In the genomic region with DNA sequence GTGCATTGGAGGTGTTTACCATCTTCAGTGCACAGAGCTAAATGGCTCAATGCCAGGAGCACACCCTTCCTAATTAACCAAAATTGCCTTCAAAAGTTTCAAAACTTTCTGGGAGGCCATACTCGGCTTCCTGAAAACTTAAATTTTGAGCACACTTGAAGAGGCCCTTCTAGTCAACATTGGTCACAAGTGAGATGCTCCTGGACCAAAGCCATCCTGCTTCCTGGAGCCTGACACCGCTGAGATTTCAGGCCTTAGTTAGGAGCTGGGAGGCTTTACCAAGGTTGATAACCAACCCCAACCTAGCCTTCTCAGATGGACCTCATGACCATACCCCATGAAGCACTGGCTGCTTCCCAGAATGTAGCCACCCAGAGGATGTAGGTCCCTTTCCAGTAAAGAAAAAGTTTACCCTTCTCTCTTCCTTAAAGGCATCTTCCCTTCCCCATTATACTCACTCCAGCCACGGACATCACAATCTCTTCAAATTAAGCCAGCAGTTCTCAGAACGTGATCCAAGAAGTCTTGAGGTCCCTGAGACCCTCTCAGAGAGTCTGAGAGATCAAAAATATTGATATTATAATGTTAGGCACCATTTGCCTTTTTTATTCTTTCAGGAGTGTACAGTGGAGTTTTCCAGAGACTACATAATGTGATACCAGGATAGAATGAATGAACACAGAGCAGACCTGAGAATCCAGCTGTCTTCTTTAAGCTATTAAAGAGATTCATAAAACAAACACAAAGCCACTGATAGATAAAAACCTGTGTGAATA, we compare ENCODE assay signal across 20 cellular contexts. TPM values are rescaled to one million over a fixed set of nuclear protein-coding genes. Genes with fewer than 3 reads are reported as not detected.
A peak's percentile ranks its signal among the peaks of the same experiment; 100 is the strongest.
DNase-seq lines count a peak whose midpoint lies in the region; FAIRE-seq and TF ChIP-seq lines count a peak whose summit lies in the region.
"Had no signal": no experiment of that assay in that cellular context is flagged by ENCODE, and none has a peak within 500 bp of the region (broad histone marks: within the 10 kb centered on the region; RNA-seq: fewer than 3 reads in every experiment).

No MANE protein-coding gene starts in this region.

- H3K4me3 Mint-ChIP-seq in progenitor cell of endocrine pancreas (ENCODE audit: low read depth), result no peak overlapping the region
- H3K4me3 Mint-ChIP-seq: CD4-positive, alpha-beta T cell; HFFc6 had no signal

- intact Hi-C loops in cardiac septum (cut with DNase I), result no loop called here

- H2AFZ ChIP-seq in keratinocyte (ENCODE audit: control insufficient read depth, low read length) (no peak overlapping the region), MM.1S (ENCODE audit: low read length) (no peak overlapping the region)

- peaks cover 14% of the 10 kb centered on the region for H3K9me3 Mint-ChIP-seq in progenitor cell of endocrine pancreas (ENCODE audit: low read depth)
- H3K9me3 Mint-ChIP-seq: CD4-positive, alpha-beta T cell had no signal

- H3K4me3 ChIP-seq in cardiac muscle cell, result no peak overlapping the region
- H3K4me3 ChIP-seq in keratinocyte (ENCODE audit: control insufficient read depth in 2 of 3, extremely low read depth in 1 of 3, insufficient read depth in 2 of 3, low read depth in 1 of 3, low read length in 3 of 3), result no peak overlapping the region
- no peak overlapping the region for H3K4me3 ChIP-seq in effector memory CD4-positive, alpha-beta T cell (ENCODE audit: insufficient read depth, low read depth, low read length, poor library complexity, severe bottlenecking)
- H3K4me3 ChIP-seq in MM.1S (ENCODE audit: low read length), result no peak overlapping the region
- H3K4me3 ChIP-seq: A549 had no signal

- H3K27me3 ChIP-seq in cardiac muscle cell (no peaks in the 10 kb centered on the region), keratinocyte (ENCODE audit: control insufficient read depth, extremely low read depth, insufficient read depth, low read length) (no peaks in the 10 kb centered on the region), MM.1S (replicated peaks; ENCODE audit: insufficient read depth, low read length) (no peaks in the 10 kb centered on the region)
- no peaks in the 10 kb centered on the region for H3K27me3 ChIP-seq in effector memory CD4-positive, alpha-beta T cell (replicated peaks; ENCODE audit: control insufficient read depth, insufficient read depth, low read length, poor library complexity, severe bottlenecking)

- H3K36me3 ChIP-seq in cardiac muscle cell (no peaks in the 10 kb centered on the region), keratinocyte (ENCODE audit: control insufficient read depth in 2 of 2, extremely low read depth in 1 of 2, insufficient read depth in 2 of 2, low read length in 2 of 2) (no peaks in the 10 kb centered on the region), MM.1S (replicated peaks; ENCODE audit: insufficient read depth, low read length) (no peaks in the 10 kb centered on the region)
- H3K36me3 ChIP-seq in effector memory CD4-positive, alpha-beta T cell (ENCODE audit: control insufficient read depth, insufficient read depth, low read length), result no peaks in the 10 kb centered on the region

- H3K9ac ChIP-seq in keratinocyte (ENCODE audit: control insufficient read depth, extremely low read depth, insufficient read depth, low read length), result no peak overlapping the region
- H3K9ac ChIP-seq in MM.1S (ENCODE audit: low read length), result no peak overlapping the region

- H3K4me1 ChIP-seq in cardiac muscle cell (ENCODE audit: low read depth) (peaks cover 10% of the 10 kb centered on the region), keratinocyte (ENCODE audit: control insufficient read depth, extremely low read depth, insufficient read depth, low read length) (no peaks in the 10 kb centered on the region), MM.1S (ENCODE audit: low read length) (no peaks in the 10 kb centered on the region)
- H3K4me1 ChIP-seq in effector memory CD4-positive, alpha-beta T cell (ENCODE audit: control insufficient read depth, insufficient read depth, low read length, poor library complexity, severe bottlenecking), result no peaks in the 10 kb centered on the region

- no peaks in the 10 kb centered on the region for H3K27me3 Mint-ChIP-seq in progenitor cell of endocrine pancreas
- H3K27me3 Mint-ChIP-seq: CD4-positive, alpha-beta T cell had no signal

- dilution Hi-C loops in keratinocyte (cut with MboI; ENCODE audit: extremely low pct_ligation_motif_present, low sequenced_read_pairs), result no loop called here

- H3K27ac ChIP-seq in cardiac muscle cell (peak overlapping the region; percentile 1), keratinocyte (ENCODE audit: control insufficient read depth, insufficient read depth, low read length) (no peak overlapping the region), MM.1S (ENCODE audit: low read length) (no peak overlapping the region)
- no peak overlapping the region for H3K27ac ChIP-seq in effector memory CD4-positive, alpha-beta T cell (ENCODE audit: insufficient read depth, low read length, poor library complexity, severe bottlenecking)
- H3K27ac ChIP-seq: 22Rv1, C4-2B had no signal

- no peak for TF ChIP-seq CTCF in cardiac muscle cell (IDR thresholded peaks at IDR 0.05; ENCODE audit: low read depth, low read length)
- no peak for TF ChIP-seq CTCF in keratinocyte (optimal IDR thresholded peaks at IDR 0.05 in 1 of 3, IDR thresholded peaks at IDR 0.05 in 1 of 3, conservative IDR thresholded peaks at IDR 0.05 in 1 of 3; ENCODE audit: extremely low read depth in 1 of 3, insufficient read depth in 2 of 3, low read length in 3 of 3)
- TF ChIP-seq CTCF in progenitor cell of endocrine pancreas (IDR thresholded peaks at IDR 0.05; ENCODE audit: unreplicated experiment), result no peak
- no peak for TF ChIP-seq CTCF in MM.1S (IDR thresholded peaks at IDR 0.05; ENCODE audit: low read length)

- DNase-seq in cardiac muscle cell (ENCODE audit: low read depth in 1 of 2, low spot score in 1 of 2) (no peak), cardiac septum (ENCODE audit: low spot score) (no peak), keratinocyte (ENCODE audit: low read depth, low spot score) (no peak), progenitor cell of endocrine pancreas (ENCODE audit: low spot score, unreplicated experiment) (no peak), NCI-H345 treated with DMSO at 0.1 percent for 48 hours (lab: John Stamatoyannopoulos, UW; ENCODE audit: unreplicated experiment) (no peak), MM.1S (no peak)
- DNase-seq in effector memory CD4-positive, alpha-beta T cell, result no peak
- DNase-seq: AML-193; Caco-2; CD4-positive, alpha-beta T cell; GOT3; H7; HFFc6 had no signal

- FAIRE-seq in keratinocyte (lab: Jason Lieb, UNC), result peak; percentile 13
- FAIRE-seq: D721Med, G401.6, GM12891, HTR-8/SVneo had no signal

- H3K4me2 ChIP-seq in keratinocyte (ENCODE audit: control insufficient read depth, extremely low read depth, insufficient read depth, low read depth, low read length) (no peak overlapping the region), MM.1S (ENCODE audit: low read depth, low read length) (no peak overlapping the region)
- H3K4me2 ChIP-seq: A549 had no signal

- H3K27ac Mint-ChIP-seq in progenitor cell of endocrine pancreas, result peak overlapping the region; percentile 89
- H3K27ac Mint-ChIP-seq: CD4-positive, alpha-beta T cell; HFFc6 had no signal

- H3K9me2 ChIP-seq in MM.1S (replicated peaks; ENCODE audit: insufficient read depth, low read length), result no peaks in the 10 kb centered on the region

- H4K20me1 ChIP-seq in keratinocyte (ENCODE audit: control insufficient read depth, extremely low read depth, insufficient read depth, low read length), result no peaks in the 10 kb centered on the region
- no peaks in the 10 kb centered on the region for H4K20me1 ChIP-seq in MM.1S (ENCODE audit: insufficient read depth, low read length)

- H3K9me1 ChIP-seq in keratinocyte (ENCODE audit: control insufficient read depth, extremely low read depth, insufficient read depth, low read length), result no peaks in the 10 kb centered on the region

- no peaks in the 10 kb centered on the region for H3F3A ChIP-seq in MM.1S (ENCODE audit: insufficient read depth, low read length)

- H3K36me3 Mint-ChIP-seq in progenitor cell of endocrine pancreas (ENCODE audit: insufficient read depth), result no peaks in the 10 kb centered on the region

- H3K4me1 Mint-ChIP-seq in progenitor cell of endocrine pancreas (ENCODE audit: low read depth), result peaks cover 26% of the 10 kb centered on the region

- H3K79me2 ChIP-seq in keratinocyte (ENCODE audit: control insufficient read depth, insufficient read depth, low read length), result no peaks in the 10 kb centered on the region
- no peaks in the 10 kb centered on the region for H3K79me2 ChIP-seq in MM.1S (ENCODE audit: low read length)

- H3K9me3 ChIP-seq in cardiac muscle cell (ENCODE audit: low read depth) (no peaks in the 10 kb centered on the region), keratinocyte (ENCODE audit: control insufficient read depth, low read depth, low read length) (no peaks in the 10 kb centered on the region), MM.1S (replicated peaks; ENCODE audit: insufficient read depth, low read length) (no peaks in the 10 kb centered on the region)
- H3K9me3 ChIP-seq in effector memory CD4-positive, alpha-beta T cell (ENCODE audit: control insufficient read depth, low read length), result no peaks in the 10 kb centered on the region
- H3K9me3 ChIP-seq: A549, Caco-2 had no signal

RNA-seq across cellular contexts. Expression of gene SPTLC3, which starts 32.8 kb away (rescaled TPM):
- 2.2 and 2.6 TPM in 2 replicates for total RNA-seq in cardiac muscle cell
- 3.2 and 6.2 TPM in 2 replicates for polyA plus RNA-seq in cardiac muscle cell
- 2.2 TPM for total RNA-seq in cardiac septum
- 6.5 to 11.4 TPM (median 10.0 TPM) in 3 replicates for polyA plus RNA-seq in keratinocyte
- polyA plus RNA-seq in keratinocyte (2011; ENCODE audit: low read depth), result 118 TPM
- 4.4 and 6.6 TPM in 2 replicates for polyA plus RNA-seq in keratinocyte (2011; cell fraction: cytosol; rRNA removed)
- polyA plus RNA-seq in keratinocyte (2011; cell fraction: nucleus; rRNA removed), result 13.1 and 15.3 TPM in 2 replicates
- 6.8 and 38.7 TPM in 2 replicates for polyA plus RNA-seq in keratinocyte (2012; ENCODE audit: low replicate concordance)
- 1.8 to 14.7 TPM (median 9.0 TPM) in 3 replicates for polyA minus RNA-seq in keratinocyte
- polyA minus RNA-seq in keratinocyte (2011; cell fraction: cytosol; rRNA and poly(A)+ RNA removed), result 2.9 TPM
- polyA minus RNA-seq in keratinocyte (2011; cell fraction: nucleus; rRNA and poly(A)+ RNA removed), result 9.0 and 27.8 TPM in 2 replicates
- total RNA-seq in progenitor cell of endocrine pancreas, result 42.7 and 52.2 TPM in 2 replicates
- total RNA-seq: HFFc6 had no signal

Comparison
In these comparisons a context has a peak if more than half of its experiments do, and no peak if none do; other contexts are left out.
1. RNA of gene SPTLC3, which starts 32.8 kb away (total RNA-seq): 42.7 to 52.2 TPM in progenitor cell of endocrine pancreas; 2.2 to 2.6 TPM in cardiac muscle cell and 2.2 TPM in cardiac septum (single experiment); every median in the first group is over 10 times any median in the second.